8 cellular contexts compared by ENCODE assay signal in genomic region chr1:196372896-196373536, GRCh38.
DNase-seq lines count a peak whose midpoint lies in the region; ATAC-seq and TF ChIP-seq lines count a peak whose summit lies in the region.

No MANE protein-coding gene starts in this region.

- TF ChIP-seq POLR2A in testis (IDR thresholded peaks at IDR 0.05) = no peak

- no peak overlapping the region for H3K27ac ChIP-seq in hepatocyte
- H3K27ac ChIP-seq in testis = no peak overlapping the region

- H2AFZ ChIP-seq in hepatocyte = no peak overlapping the region

- no peak overlapping the region for H3K4me2 ChIP-seq in hepatocyte

- no peak overlapping the region for H3K4me3 ChIP-seq in hepatocyte
- H3K4me3 ChIP-seq in testis = no peak overlapping the region

- intact Hi-C loops in testis (cut with DNase I; ENCODE audit: low total_unique reads) = no loop called here

- no peaks in the 10 kb centered on the region for H3K27me3 ChIP-seq in hepatocyte
- no peaks in the 10 kb centered on the region for H3K27me3 ChIP-seq in testis

- H3K36me3 ChIP-seq in hepatocyte (replicated peaks; ENCODE audit: insufficient read depth, low read depth) = no peaks in the 10 kb centered on the region
- H3K36me3 ChIP-seq in testis (ENCODE audit: low read depth, missing control alignments) = no peaks in the 10 kb centered on the region

- H3K9me2 ChIP-seq in hepatocyte (replicated peaks; ENCODE audit: insufficient read depth) = no peaks in the 10 kb centered on the region

- H3K9me3 ChIP-seq in hepatocyte (ENCODE audit: low read depth) (no peaks in the 10 kb centered on the region), testis (no peaks in the 10 kb centered on the region)

- H3K4me1 ChIP-seq in hepatocyte (ENCODE audit: insufficient read depth) (no peaks in the 10 kb centered on the region), testis (no peaks in the 10 kb centered on the region)

- ATAC-seq in GM19397 (IDR thresholded peaks at IDR 0.05; ENCODE audit: unreplicated experiment) (peak; percentile 62), HG03432 (IDR thresholded peaks at IDR 0.05; ENCODE audit: unreplicated experiment) (peak; percentile 85), GM21381 (IDR thresholded peaks at IDR 0.05; ENCODE audit: unreplicated experiment) (no peak)

- H3K79me2 ChIP-seq in hepatocyte = no peaks in the 10 kb centered on the region

- TF ChIP-seq CTCF in hepatocyte (IDR thresholded peaks at IDR 0.05; ENCODE audit: poor library complexity) (peak; percentile 61), testis (IDR thresholded peaks at IDR 0.05) (peak in 1 of 3 experiments; percentile 53)

- 51% methylated on average over 2 of the region's 2 CpGs for WGBS in hepatocyte (ENCODE audit: low lambda C conversion rate, missing lambda C conversion rate)
- 79 to 80% methylated on average over 2 of the region's 2 CpGs for WGBS in testis, 2 donors

- no peaks in the 10 kb centered on the region for H4K20me1 ChIP-seq in hepatocyte (ENCODE audit: insufficient read depth, poor library complexity, severe bottlenecking)

- DNase-seq in DMS53 (lab: John Stamatoyannopoulos, UW) (peak; percentile 66), SKM-1 treated with dmso at 0.1 percent for 144 hours (lab: John Stamatoyannopoulos, UW; ENCODE audit: unreplicated experiment) (peak; percentile 36), hepatocyte (ENCODE audit: low spot score) (peak; percentile 46), HK-2 (ENCODE audit: unreplicated experiment) (no peak), testis (no peak)

Comparison
In these comparisons a context has a peak if more than half of its experiments do, and no peak if none do; other contexts are left out.
1. DNase-seq: peak in DMS53 (single experiment), SKM-1 treated with dmso at 0.1 percent for 144 hours (single experiment) and hepatocyte (single experiment); none in HK-2 (single experiment) and testis (single experiment).